Comparison of ENCODE assay signal across 8 cellular contexts in genomic region chr1:113912594-113913311, GRCh38. TPM values are rescaled to one million over a fixed set of nuclear protein-coding genes. Genes with fewer than 3 reads are reported as not detected.
DNase-seq lines count a peak whose midpoint lies in the region; ATAC-seq lines count a peak whose summit lies in the region.

No MANE protein-coding gene starts in this region.

- H3K4me1 Mint-ChIP-seq in activated T-helper 1 cell treated with anti-CD3 and anti-CD28 coated beads, Interleukin-12 subunit alpha, Interleukin-12 subunit beta, Interleukin-2, Interleukin-4 antibody, amounts not matched to agents 30 ng/mL and 10 ng/mL and 1 ng/mL, durations not matched to agents 14 hours and 24 hours and 36 hours (ENCODE audit: low read depth), result peaks cover 17% of the 10 kb centered on the region
- peaks cover 2 to 20% (median 6%) of the 10 kb centered on the region in 3 donors for H3K4me1 Mint-ChIP-seq in CD8-positive, alpha-beta memory T cell

- CTCF ChIA-PET in CD8-positive, alpha-beta memory T cell (lab: Charles Lee), result interaction anchor here (0.7 to 1.7 kb wide), 3 partner anchors 16 to 77 kb away, joined by 3 to 6 read pairs (median 5); partner anchors contain the start of gene HIPK1

- DNase-seq in G401 (ENCODE audit: low spot score) (peak; percentile 96), SJCRH30 (peak; percentile 15 to 30), glomerular visceral epithelial cell (ENCODE audit: extremely low spot score) (peak; percentile 75), retina (peak; percentile 19), DMS79 treated with DMSO at 0.1 percent for 48 hours (lab: John Stamatoyannopoulos, UW) (no peak)
- no peak for DNase-seq in activated T-helper 1 cell treated with anti-CD3 and anti-CD28 coated beads, Interleukin-12 subunit alpha, Interleukin-12 subunit beta, Interleukin-2, Interleukin-4 antibody, amounts not matched to agents 30 ng/mL and 10 ng/mL and 1 ng/mL, durations not matched to agents 14 hours and 24 hours and 36 hours (ENCODE audit: low spot score)
- no peak for DNase-seq in CD8-positive, alpha-beta memory T cell

- H3K27ac Mint-ChIP-seq in activated T-helper 1 cell treated with anti-CD3 and anti-CD28 coated beads, Interleukin-12 subunit alpha, Interleukin-12 subunit beta, Interleukin-2, Interleukin-4 antibody, amounts not matched to agents 30 ng/mL and 10 ng/mL and 1 ng/mL, durations not matched to agents 14 hours and 24 hours and 36 hours, result no peak overlapping the region
- no peak overlapping the region for H3K27ac Mint-ChIP-seq in CD8-positive, alpha-beta memory T cell

- no peaks in the 10 kb centered on the region for H3K27me3 ChIP-seq in SJCRH30
- no peaks in the 10 kb centered on the region for H3K27me3 ChIP-seq in CD8-positive, alpha-beta memory T cell (ENCODE audit: insufficient read depth, low read length, poor library complexity, severe bottlenecking)

- H3K27ac ChIP-seq in SJCRH30, result no peak overlapping the region
- no peak overlapping the region for H3K27ac ChIP-seq in CD8-positive, alpha-beta memory T cell (ENCODE audit: low read depth, low read length)

- H3K36me3 ChIP-seq in SJCRH30, result peaks cover 40% of the 10 kb centered on the region
- peaks cover 12% of the 10 kb centered on the region for H3K36me3 ChIP-seq in CD8-positive, alpha-beta memory T cell (ENCODE audit: insufficient read depth, low read length)

- POLR2A ChIA-PET in CD8-positive, alpha-beta memory T cell (lab: Charles Lee), result no interaction called here

- in situ Hi-C loops in G401 (cut with HindIII; ENCODE audit: low sequenced_read_pairs), result no loop called here

- intact Hi-C loops in activated T-helper 1 cell treated with anti-CD3 and anti-CD28 coated beads, Interleukin-12 subunit alpha, Interleukin-12 subunit beta, Interleukin-2, Interleukin-4 antibody, amounts not matched to agents 30 ng/mL and 10 ng/mL and 1 ng/mL, durations not matched to agents 14 hours and 24 hours and 36 hours (cut with micrococcal nuclease), result no loop called here

- peaks cover 36% of the 10 kb centered on the region for H3K36me3 Mint-ChIP-seq in activated T-helper 1 cell treated with anti-CD3 and anti-CD28 coated beads, Interleukin-12 subunit alpha, Interleukin-12 subunit beta, Interleukin-2, Interleukin-4 antibody, amounts not matched to agents 30 ng/mL and 10 ng/mL and 1 ng/mL, durations not matched to agents 14 hours and 24 hours and 36 hours (ENCODE audit: low read depth)
- peaks cover 0 to 43% (median 13%) of the 10 kb centered on the region in 3 donors for H3K36me3 Mint-ChIP-seq in CD8-positive, alpha-beta memory T cell

- H3K4me1 ChIP-seq in SJCRH30, result no peaks in the 10 kb centered on the region
- H3K4me1 ChIP-seq in CD8-positive, alpha-beta memory T cell (ENCODE audit: insufficient read depth, low read length), result no peaks in the 10 kb centered on the region

- no peak overlapping the region for H3K4me3 Mint-ChIP-seq in activated T-helper 1 cell treated with anti-CD3 and anti-CD28 coated beads, Interleukin-12 subunit alpha, Interleukin-12 subunit beta, Interleukin-2, Interleukin-4 antibody, amounts not matched to agents 30 ng/mL and 10 ng/mL and 1 ng/mL, durations not matched to agents 14 hours and 24 hours and 36 hours
- H3K4me3 Mint-ChIP-seq in CD8-positive, alpha-beta memory T cell, result no peak overlapping the region

- no peaks in the 10 kb centered on the region for H3K27me3 Mint-ChIP-seq in activated T-helper 1 cell treated with anti-CD3 and anti-CD28 coated beads, Interleukin-12 subunit alpha, Interleukin-12 subunit beta, Interleukin-2, Interleukin-4 antibody, amounts not matched to agents 30 ng/mL and 10 ng/mL and 1 ng/mL, durations not matched to agents 14 hours and 24 hours and 36 hours (ENCODE audit: insufficient read depth)
- H3K27me3 Mint-ChIP-seq in CD8-positive, alpha-beta memory T cell, result no peaks in the 10 kb centered on the region

- no peaks in the 10 kb centered on the region for H3K9me3 ChIP-seq in SJCRH30 (replicated peaks)
- no peaks in the 10 kb centered on the region for H3K9me3 ChIP-seq in CD8-positive, alpha-beta memory T cell (ENCODE audit: low read length)

- H3K9me3 Mint-ChIP-seq in activated T-helper 1 cell treated with anti-CD3 and anti-CD28 coated beads, Interleukin-12 subunit alpha, Interleukin-12 subunit beta, Interleukin-2, Interleukin-4 antibody, amounts not matched to agents 30 ng/mL and 10 ng/mL and 1 ng/mL, durations not matched to agents 14 hours and 24 hours and 36 hours, result no peaks in the 10 kb centered on the region
- no peaks in the 10 kb centered on the region for H3K9me3 Mint-ChIP-seq in CD8-positive, alpha-beta memory T cell

- ATAC-seq in GM18861 (IDR thresholded peaks at IDR 0.05; ENCODE audit: unreplicated experiment), result no peak

- no peak overlapping the region for H3K4me3 ChIP-seq in SJCRH30
- no peak overlapping the region for H3K4me3 ChIP-seq in CD8-positive, alpha-beta memory T cell (ENCODE audit: low read length)

RNA-seq across cellular contexts. Expression of gene DCLRE1B, which starts 7.6 kb away (rescaled TPM):
- total RNA-seq in G401 (2014; rRNA removed; shearing (Covaris generic)), result 12.3 and 13.1 TPM in 2 replicates
- 23.7 and 25.3 TPM in 2 replicates for total RNA-seq in SJCRH30 (2014; rRNA removed; shearing (Covaris generic))
- 20.9 and 21.2 TPM in 2 replicates for total RNA-seq in activated T-helper 1 cell treated with anti-CD3 and anti-CD28 coated beads, Interleukin-12 subunit alpha, Interleukin-12 subunit beta, Interleukin-2, Interleukin-4 antibody, amounts not matched to agents 30 ng/mL and 10 ng/mL and 1 ng/mL, durations not matched to agents 14 hours and 24 hours and 36 hours
- 10 to 100 TPM; 31.2 to 32.1 TPM for total RNA-seq in CD8-positive, alpha-beta memory T cell
- 5.1 TPM for polyA plus RNA-seq in CD8-positive, alpha-beta memory T cell

RNA-seq across cellular contexts. Expression of gene AP4B1, which starts 8.2 kb away (rescaled TPM):
- 4.1 and 5.6 TPM in 2 replicates for total RNA-seq in G401 (2014; rRNA removed; shearing (Covaris generic))
- 11.7 and 14.3 TPM in 2 replicates for total RNA-seq in SJCRH30 (2014; rRNA removed; shearing (Covaris generic))
- 36.3 and 40.9 TPM in 2 replicates for total RNA-seq in activated T-helper 1 cell treated with anti-CD3 and anti-CD28 coated beads, Interleukin-12 subunit alpha, Interleukin-12 subunit beta, Interleukin-2, Interleukin-4 antibody, amounts not matched to agents 30 ng/mL and 10 ng/mL and 1 ng/mL, durations not matched to agents 14 hours and 24 hours and 36 hours
- total RNA-seq in CD8-positive, alpha-beta memory T cell, result 10 to 100 TPM; 33.7 to 36.2 TPM
- 12.1 TPM for polyA plus RNA-seq in CD8-positive, alpha-beta memory T cell

RNA-seq across cellular contexts. Expression of gene HIPK1, which starts 16.4 kb away (rescaled TPM):
- total RNA-seq in G401 (2014; rRNA removed; shearing (Covaris generic)), result 11.3 and 13.1 TPM in 2 replicates
- 55.6 and 56.3 TPM in 2 replicates for total RNA-seq in SJCRH30 (2014; rRNA removed; shearing (Covaris generic))
- 100 and 101 TPM in 2 replicates for total RNA-seq in activated T-helper 1 cell treated with anti-CD3 and anti-CD28 coated beads, Interleukin-12 subunit alpha, Interleukin-12 subunit beta, Interleukin-2, Interleukin-4 antibody, amounts not matched to agents 30 ng/mL and 10 ng/mL and 1 ng/mL, durations not matched to agents 14 hours and 24 hours and 36 hours
- 10 to 100 TPM; 80.9 to 81.2 TPM for total RNA-seq in CD8-positive, alpha-beta memory T cell
- polyA plus RNA-seq in CD8-positive, alpha-beta memory T cell, result 19.4 TPM

RNA-seq across cellular contexts. Expression of gene BCL2L15, which starts 25.4 kb away (rescaled TPM):
- 0.64 TPM in 1 of 2 replicates, not detected in the other for total RNA-seq in G401 (2014; rRNA removed; shearing (Covaris generic))
- total RNA-seq in SJCRH30 (2014; rRNA removed; shearing (Covaris generic)), result 0.18 and 1.2 TPM in 2 replicates
- 0.67 and 0.69 TPM in 2 replicates for total RNA-seq in activated T-helper 1 cell treated with anti-CD3 and anti-CD28 coated beads, Interleukin-12 subunit alpha, Interleukin-12 subunit beta, Interleukin-2, Interleukin-4 antibody, amounts not matched to agents 30 ng/mL and 10 ng/mL and 1 ng/mL, durations not matched to agents 14 hours and 24 hours and 36 hours
- 1 to 10 TPM; 1.2 to 1.9 TPM for total RNA-seq in CD8-positive, alpha-beta memory T cell
- not detected for polyA plus RNA-seq in CD8-positive, alpha-beta memory T cell

RNA-seq across cellular contexts. Expression of gene PTPN22, which starts 41.2 kb away (rescaled TPM):
- total RNA-seq in G401 (2014; rRNA removed; shearing (Covaris generic)), result not detected in 2 replicates
- 1.4 and 2.0 TPM in 2 replicates for total RNA-seq in SJCRH30 (2014; rRNA removed; shearing (Covaris generic))
- 66.2 and 66.7 TPM in 2 replicates for total RNA-seq in activated T-helper 1 cell treated with anti-CD3 and anti-CD28 coated beads, Interleukin-12 subunit alpha, Interleukin-12 subunit beta, Interleukin-2, Interleukin-4 antibody, amounts not matched to agents 30 ng/mL and 10 ng/mL and 1 ng/mL, durations not matched to agents 14 hours and 24 hours and 36 hours
- 10 to 100 TPM; 57.7 to 66.5 TPM for total RNA-seq in CD8-positive, alpha-beta memory T cell
- polyA plus RNA-seq in CD8-positive, alpha-beta memory T cell, result 83.2 TPM

Comparison
In these comparisons a context has a peak if more than half of its experiments do, and no peak if none do; other contexts are left out.
1. DNase-seq: peak in G401 (single experiment), SJCRH30 (2 of 2), glomerular visceral epithelial cell (single experiment) and retina (single experiment); none in activated T-helper 1 cell treated with anti-CD3 and anti-CD28 coated beads, Interleukin-12 subunit alpha, Interleukin-12 subunit beta, Interleukin-2, Interleukin-4 antibody, amounts not matched to agents 30 ng/mL and 10 ng/mL and 1 ng/mL, durations not matched to agents 14 hours and 24 hours and 36 hours (single experiment), DMS79 treated with DMSO at 0.1 percent for 48 hours (single experiment) and CD8-positive, alpha-beta memory T cell (0 of 5).